In the genomic region with DNA sequence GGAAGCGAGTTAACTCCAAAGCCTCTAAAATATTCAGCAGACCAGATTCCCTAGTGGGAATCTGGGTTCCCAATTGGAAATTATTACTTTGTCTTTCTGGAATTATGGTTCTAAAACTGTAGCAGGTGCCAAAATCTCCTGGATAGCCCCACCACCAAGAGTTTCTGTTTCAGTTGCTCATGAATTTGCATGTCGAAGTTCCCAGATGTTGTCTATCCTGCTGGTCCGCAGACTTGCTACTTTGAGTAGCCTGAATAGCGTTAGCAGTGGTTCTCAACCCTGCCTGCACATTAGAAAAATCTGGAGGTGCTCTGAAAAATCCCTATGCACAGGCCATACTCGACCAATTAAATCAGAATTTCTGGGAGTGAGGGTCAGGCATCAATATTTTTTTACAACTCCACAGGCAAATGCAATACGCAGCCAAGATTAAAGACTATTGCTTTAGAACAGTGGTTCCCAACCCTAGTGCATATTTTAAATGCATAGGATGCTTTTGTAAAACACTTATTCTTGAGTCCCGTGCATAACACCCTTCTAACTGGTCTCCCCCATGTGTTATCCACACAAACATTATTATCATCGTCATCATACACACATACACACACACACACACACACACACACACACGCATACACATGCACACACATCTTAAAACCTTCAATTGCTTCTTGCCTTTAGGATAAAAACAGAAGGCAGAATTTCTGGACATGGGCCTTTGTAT, we compare ENCODE assay signal across 23 cellular contexts.
DNase-seq lines count a peak whose midpoint lies in the region; ATAC-seq and TF ChIP-seq lines count a peak whose summit lies in the region.
"Had no signal": no experiment of that assay in that cellular context is flagged by ENCODE, and none has a peak within 500 bp of the region (broad histone marks: within the 10 kb centered on the region; RNA-seq: fewer than 3 reads in every experiment).

No MANE protein-coding gene starts in this region.

- intact Hi-C loops in sciatic nerve (cut with DNase I) (no loop called here), psoas muscle (cut with DNase I) (no loop called here)

- no peaks in the 10 kb centered on the region for H3K36me3 ChIP-seq in SK-N-MC (ENCODE audit: insufficient read depth, low read length)
- no peaks in the 10 kb centered on the region for H3K36me3 ChIP-seq in psoas muscle (ENCODE audit: insufficient read depth in 1 of 2, low read depth in 1 of 2)
- H3K36me3 ChIP-seq: colonic mucosa, HAP-1 had no signal

- H3K9me3 ChIP-seq in SK-N-MC (ENCODE audit: low read depth, low read length) (no peaks in the 10 kb centered on the region), psoas muscle (no peaks in the 10 kb centered on the region)
- H3K9me3 ChIP-seq: colonic mucosa, HAP-1 had no signal

- H3K9me3 Mint-ChIP-seq in HFFc6: no peaks in the 10 kb centered on the region
- H3K9me3 Mint-ChIP-seq: activated naive CD4-positive, alpha-beta T cell treated with anti-CD3 and anti-CD28 coated beads, Interleukin-2, amount 10 ng/mL, durations not matched to agents 7 days and 5 days; activated T-cell treated with anti-CD3 and anti-CD28 coated beads, Interleukin-2, amount 50 U/mL, for 4 hours; memory B cell; stimulated activated naive CD8-positive, alpha-beta T cell treated with anti-CD3 and anti-CD28 coated beads, Interleukin-15, amount 100 ng/mL, for 72 hours had no signal

- H3K9ac ChIP-seq in SK-N-MC (ENCODE audit: insufficient read length): no peak overlapping the region

- H3K27me3 Mint-ChIP-seq in HFFc6 (ENCODE audit: insufficient read depth): peaks cover 2% of the 10 kb centered on the region
- H3K27me3 Mint-ChIP-seq: stimulated activated naive CD8-positive, alpha-beta T cell treated with anti-CD3 and anti-CD28 coated beads, Interleukin-15, amount 100 ng/mL, for 72 hours had no signal

- H3K4me3 ChIP-seq in SK-N-MC (peak overlapping the region; percentile 36), fibroblast of villous mesenchyme (ENCODE audit: low read depth, low read length) (no peak overlapping the region), psoas muscle (no peak overlapping the region)
- H3K4me3 ChIP-seq: colonic mucosa, HAP-1 had no signal

- H3K27me3 ChIP-seq in psoas muscle (ENCODE audit: insufficient read depth in 3 of 3, low read length in 2 of 3): no peaks in the 10 kb centered on the region
- H3K27me3 ChIP-seq: colonic mucosa, foreskin keratinocyte had no signal

- peak overlapping the region; percentile 80; the same call in 1 of the 2 replicates for H3K27ac Mint-ChIP-seq in HFFc6
- H3K27ac Mint-ChIP-seq: activated naive CD4-positive, alpha-beta T cell treated with anti-CD3 and anti-CD28 coated beads, Interleukin-2, amount 10 ng/mL, durations not matched to agents 7 days and 5 days; memory B cell; naive thymus-derived CD4-positive, alpha-beta T cell; progenitor cell of endocrine pancreas; stimulated activated naive CD8-positive, alpha-beta T cell treated with anti-CD3 and anti-CD28 coated beads, Interleukin-15, amount 100 ng/mL, for 72 hours had no signal

- WGBS in psoas muscle, 3 donors: 58 to 63% (median 61%) methylated on average over 9 of the region's 9 CpGs

- no peak overlapping the region for H3K4me3 Mint-ChIP-seq in HFFc6
- H3K4me3 Mint-ChIP-seq: activated naive CD4-positive, alpha-beta T cell treated with anti-CD3 and anti-CD28 coated beads, Interleukin-2, amount 10 ng/mL, durations not matched to agents 7 days and 5 days; activated T-cell treated with anti-CD3 and anti-CD28 coated beads, Interleukin-2, amount 50 U/mL, for 4 hours; memory B cell; naive thymus-derived CD4-positive, alpha-beta T cell; stimulated activated naive CD8-positive, alpha-beta T cell treated with anti-CD3 and anti-CD28 coated beads, Interleukin-15, amount 100 ng/mL, for 72 hours had no signal

- no peaks in the 10 kb centered on the region for H3K36me3 Mint-ChIP-seq in HFFc6 (ENCODE audit: low read depth)
- H3K36me3 Mint-ChIP-seq: activated naive CD4-positive, alpha-beta T cell treated with anti-CD3 and anti-CD28 coated beads, Interleukin-2, amount 10 ng/mL, durations not matched to agents 7 days and 5 days had no signal

- TF ChIP-seq CTCF in HFFc6 (IDR thresholded peaks at IDR 0.05) (no peak), fibroblast of villous mesenchyme (IDR thresholded peaks at IDR 0.05; ENCODE audit: insufficient read depth, low read depth, low read length) (no peak), psoas muscle (IDR thresholded peaks at IDR 0.05) (no peak)

- H3K27ac ChIP-seq in SK-N-MC (peak overlapping the region; percentile 66), psoas muscle (no peak overlapping the region)
- H3K27ac ChIP-seq: colonic mucosa, foreskin keratinocyte had no signal

- peak; percentile 58 for ATAC-seq in sciatic nerve
- ATAC-seq in psoas muscle: no peak
- ATAC-seq in GM19328 (IDR thresholded peaks at IDR 0.05; ENCODE audit: unreplicated experiment): no peak
- ATAC-seq: activated T-cell treated with anti-CD3 and anti-CD28 coated beads, Interleukin-2, amount 50 U/mL, for 4 hours; foreskin keratinocyte; naive thymus-derived CD4-positive, alpha-beta T cell; stimulated activated naive CD8-positive, alpha-beta T cell treated with anti-CD3 and anti-CD28 coated beads, Interleukin-15, amount 100 ng/mL, for 72 hours had no signal

- peaks cover 41% of the 10 kb centered on the region for H3K4me1 Mint-ChIP-seq in HFFc6 (ENCODE audit: low read depth)
- H3K4me1 Mint-ChIP-seq: activated naive CD4-positive, alpha-beta T cell treated with anti-CD3 and anti-CD28 coated beads, Interleukin-2, amount 10 ng/mL, durations not matched to agents 7 days and 5 days; memory B cell; naive thymus-derived CD4-positive, alpha-beta T cell; stimulated activated naive CD8-positive, alpha-beta T cell treated with anti-CD3 and anti-CD28 coated beads, Interleukin-15, amount 100 ng/mL, for 72 hours had no signal

- peaks cover 4% of the 10 kb centered on the region for H3K4me1 ChIP-seq in psoas muscle
- H3K4me1 ChIP-seq: colonic mucosa had no signal

- DNase-seq in HFFc6: no peak
- DNase-seq in SK-N-MC (ENCODE audit: low read depth, low spot score): no peak
- peak; percentile 50 for DNase-seq in fibroblast of villous mesenchyme (ENCODE audit: low read depth)
- no peak for DNase-seq in sciatic nerve (ENCODE audit: low spot score)
- no peak for DNase-seq in psoas muscle
- no peak for DNase-seq in central memory CD4-positive, alpha-beta T cell
- DNase-seq: activated CD4-positive, alpha-beta T cell treated with anti-CD3 and anti-CD28 coated beads for 1 hour; activated naive CD4-positive, alpha-beta T cell treated with anti-CD3 and anti-CD28 coated beads, Interleukin-2, amount 10 ng/mL, durations not matched to agents 7 days and 5 days; activated T-cell treated with anti-CD3 and anti-CD28 coated beads, Interleukin-2, amount 50 U/mL, for 4 hours; AML-193; colonic mucosa; DMS79; foreskin keratinocyte; islet precursor cell; naive thymus-derived CD4-positive, alpha-beta T cell; NCI-H1105; stimulated activated CD4-positive, alpha-beta T cell treated with anti-CD3 and anti-CD28 coated beads, Interleukin-4, amount 100 ng/mL, for 4 hours; stimulated activated naive CD8-positive, alpha-beta T cell treated with anti-CD3 and anti-CD28 coated beads, Interleukin-15, amount 100 ng/mL, for 72 hours; SW 1271 had no signal
